Comparison of ENCODE assay signal across 33 cellular contexts in the genomic region with DNA sequence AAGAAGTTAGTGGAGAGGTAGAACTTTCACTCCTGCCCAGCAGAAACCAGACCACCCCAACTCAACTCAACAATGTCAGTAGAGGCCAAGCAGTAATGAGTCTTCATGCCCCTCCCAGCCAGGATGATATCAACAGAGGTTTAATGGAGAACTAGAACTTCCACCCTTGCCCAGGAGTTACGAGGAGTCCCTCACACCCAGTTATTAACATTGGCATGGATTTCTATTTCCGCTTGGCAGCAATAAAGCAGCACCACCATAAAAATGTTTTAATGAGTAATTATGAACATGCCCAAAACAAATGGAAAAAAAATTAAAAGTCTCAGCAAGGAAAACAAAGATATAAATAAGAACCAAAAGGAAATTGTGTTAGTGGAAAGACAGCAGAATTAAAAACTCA. TPM values are rescaled to one million over a fixed set of nuclear protein-coding genes. Genes with fewer than 3 reads are reported as not detected.
"Had no signal": no experiment of that assay in that cellular context is flagged by ENCODE, and none has a peak within 500 bp of the region (broad histone marks: within the 10 kb centered on the region; RNA-seq: fewer than 3 reads in every experiment).

No MANE protein-coding gene starts in this region.

- H3K27ac ChIP-seq: adrenal gland, body of pancreas, brain microvascular endothelial cell, breast epithelium, VCaP had no signal

- DNase-seq: activated B cell treated with CpG ODN at 0.5 μM for 24 hours; activated CD4-positive, alpha-beta memory T cell treated with anti-CD3 and anti-CD28 coated beads for 36 hours; activated CD4-positive, alpha-beta T cell treated with anti-CD3 and anti-CD28 coated beads for 4 hours; activated CD4-positive, alpha-beta T cell treated with anti-CD3 and anti-CD28 coated beads, Interleukin-2, amount 10 ng/mL, durations not matched to agents 24 days and 14 days; activated CD4-positive, alpha-beta T cell treated with anti-CD3 and anti-CD28 coated beads, Interleukin-2, amount 50 U/mL, for 1 hour; activated CD4-positive, alpha-beta T cell treated with anti-CD3 and anti-CD28 coated beads, Interleukin-2, amount 50 U/mL, for 4 hours; activated CD4-positive, CD25-positive, alpha-beta regulatory T cell treated with anti-CD3 and anti-CD28 coated beads, Interleukin-2, amount 50 U/mL, for 72 hours; activated CD8-positive, alpha-beta memory T cell treated with anti-CD3 and anti-CD28 coated beads, Interleukin-2, amount 50 U/mL, for 4 hours; activated CD8-positive, alpha-beta T cell treated with anti-CD3 and anti-CD28 coated beads for 36 hours; activated effector memory CD4-positive, alpha-beta T cell treated with anti-CD3 and anti-CD28 coated beads, Interleukin-2, amount 50 U/mL, for 16 hours; activated gamma-delta T cell treated with Interleukin-2 at 50 U/mL for 16 hours; activated naive CD4-positive, alpha-beta T cell; activated naive CD4-positive, alpha-beta T cell treated with anti-CD3 and anti-CD28 coated beads for 36 hours; activated naive CD4-positive, alpha-beta T cell treated with anti-CD3 and anti-CD28 coated beads, Interleukin-2, amount 50 U/mL, for 16 hours; activated naive CD8-positive, alpha-beta T cell treated with anti-CD3 and anti-CD28 coated beads for 36 hours; activated T-cell treated with anti-CD3 and anti-CD28 coated beads for 4 hours; activated T-cell treated with anti-CD3 and anti-CD28 coated beads, Interleukin-2, amount 50 U/mL, for 1 hour; activated T-cell treated with anti-CD3 and anti-CD28 coated beads, Interleukin-2, amount 50 U/mL, for 4 hours; activated T-cell treated with anti-CD3 and anti-CD28 coated beads, Interleukin-2, amount 50 U/mL, for 72 hours; adrenal gland; amniotic stem cell; aorta; body of pancreas; brain microvascular endothelial cell; central memory CD4-positive, alpha-beta T cell; T-helper 2 cell; T-helper 9 cell had no signal

- H3K36me3 ChIP-seq: adrenal gland, brain microvascular endothelial cell, breast epithelium had no signal

- ATAC-seq: activated CD8-positive, alpha-beta T cell treated with anti-CD3 and anti-CD28 coated beads for 36 hours; activated naive CD4-positive, alpha-beta T cell treated with anti-CD3 and anti-CD28 coated beads, Interleukin-2, amount 50 U/mL, for 72 hours; activated T-cell treated with anti-CD3 and anti-CD28 coated beads, Interleukin-2, amount 50 U/mL, for 4 hours; activated T-cell treated with anti-CD3 and anti-CD28 coated beads, Interleukin-2, amount 50 U/mL, for 72 hours; activated T-helper 17 cell treated with anti-CD3 and anti-CD28 coated beads, Interleukin-2, amount 50 U/mL, for 72 hours; body of pancreas had no signal

- H3K27me3 ChIP-seq: body of pancreas, brain microvascular endothelial cell, breast epithelium had no signal

- H3K9me3 ChIP-seq: adrenal gland, body of pancreas had no signal

- H3K4me3 ChIP-seq: adrenal gland, body of pancreas, breast epithelium had no signal

- H3K4me1 ChIP-seq: adrenal gland, body of pancreas, breast epithelium had no signal

RNA-seq across cellular contexts. Expression of gene ID4, which starts 40.7 kb away (rescaled TPM):
- total RNA-seq: activated B cell treated with CpG ODN at 0.5 μM for 24 hours; activated CD4-positive, alpha-beta memory T cell treated with anti-CD3 and anti-CD28 coated beads for 36 hours; activated CD4-positive, alpha-beta T cell treated with anti-CD3 and anti-CD28 coated beads, Interleukin-2, amount 10 ng/mL, durations not matched to agents 24 days and 14 days; activated CD8-positive, alpha-beta memory T cell treated with anti-CD3 and anti-CD28 coated beads for 36 hours; activated CD8-positive, alpha-beta T cell treated with anti-CD3 and anti-CD28 coated beads for 36 hours; activated naive CD4-positive, alpha-beta T cell treated with anti-CD3 and anti-CD28 coated beads for 36 hours; activated naive CD4-positive, alpha-beta T cell treated with anti-CD3 and anti-CD28 coated beads, Interleukin-2, amount 50 U/mL, for 72 hours; activated naive CD8-positive, alpha-beta T cell treated with anti-CD3 and anti-CD28 coated beads for 36 hours; activated T-cell treated with anti-CD3 and anti-CD28 coated beads, Interleukin-2, amount 50 U/mL, for 72 hours; activated T-helper 1 cell treated with anti-CD3 and anti-CD28 coated beads, Interleukin-12 subunit alpha, Interleukin-12 subunit beta, Interleukin-2, Interleukin-4 antibody, amounts not matched to agents 30 ng/mL and 10 ng/mL and 1 ng/mL, durations not matched to agents 14 hours and 24 hours and 36 hours; activated T-helper 17 cell treated with anti-CD3 and anti-CD28 coated beads, Interleukin-2, amount 50 U/mL, for 72 hours had no signal
